ENCODE assay signal across 8 cellular contexts in genomic region chr12:6699989-6700645, GRCh38. TPM values are rescaled to one million over a fixed set of nuclear protein-coding genes. Genes with fewer than 3 reads are reported as not detected.
DNase-seq lines count a peak whose midpoint lies in the region; ATAC-seq and TF ChIP-seq lines count a peak whose summit lies in the region.
"Had no signal": no experiment of that assay in that cellular context is flagged by ENCODE, and none has a peak within 500 bp of the region (broad histone marks: within the 10 kb centered on the region; RNA-seq: fewer than 3 reads in every experiment).

No MANE protein-coding gene starts in this region.

- ATAC-seq in esophagus mucosa = peak; percentile 19
- ATAC-seq in omental fat pad (ENCODE audit: low FRiP score) = peak; percentile 24

- H3K18ac ChIP-seq in H9 (ENCODE audit: insufficient read length, low read depth, low read length) = no peak overlapping the region

- no peak overlapping the region for H2BK120ac ChIP-seq in H9 (ENCODE audit: low read depth, low read length, poor library complexity, severe bottlenecking)

- H3K27ac Mint-ChIP-seq in H9 = no peak overlapping the region
- no peak overlapping the region for H3K27ac Mint-ChIP-seq in activated CD4-positive, alpha-beta T cell treated with anti-CD3 and anti-CD28 coated beads, Interleukin-2, amount 10 ng/mL, durations not matched to agents 24 days and 14 days

- peaks cover 0 to 13% (median 5%) of the 10 kb centered on the region in 3 experiments for H3K36me3 Mint-ChIP-seq in H9 (ENCODE audit: insufficient read depth in 1 of 3, low read depth in 3 of 3)
- H3K36me3 Mint-ChIP-seq in activated CD4-positive, alpha-beta T cell treated with anti-CD3 and anti-CD28 coated beads, Interleukin-2, amount 10 ng/mL, durations not matched to agents 24 days and 14 days (ENCODE audit: low read depth) = no peaks in the 10 kb centered on the region

- H2AK5ac ChIP-seq in H9 (ENCODE audit: insufficient read length, low read length) = no peak overlapping the region

- no peak for TF ChIP-seq CTCF in H9 (conservative IDR thresholded peaks at IDR 0.05)
- TF ChIP-seq CTCF in omental fat pad (IDR thresholded peaks at IDR 0.05) = no peak

- H3K23me2 ChIP-seq in H9 (ENCODE audit: insufficient read length, low read depth, low read length, poor library complexity, severe bottlenecking) = peaks cover 17% of the 10 kb centered on the region

- H3K79me1 ChIP-seq in H9 (ENCODE audit: insufficient read depth, low read depth, low read length, poor library complexity, severe bottlenecking) = no peaks in the 10 kb centered on the region

- H4K5ac ChIP-seq in H9 (ENCODE audit: insufficient read length, low read depth, low read length) = no peak overlapping the region

- WGBS in H9 (ENCODE audit: extremely low coverage, insufficient read length, low lambda C conversion rate) = no CpG with 5 or more reads among the region's 65 CpGs

- no peak overlapping the region for H4K8ac ChIP-seq in H9 (replicated peaks; ENCODE audit: insufficient read length, low read depth, low read length)

- no peak overlapping the region for H2BK20ac ChIP-seq in H9 (ENCODE audit: low read depth, low read length, poor library complexity, severe bottlenecking)

- no peak overlapping the region for H4K91ac ChIP-seq in H9 (ENCODE audit: insufficient read length, low read depth, low read length)

- H2BK12ac ChIP-seq in H9 (ENCODE audit: insufficient read length, low read depth, low read length) = no peak overlapping the region

- H2BK5ac ChIP-seq in H9 (ENCODE audit: insufficient read length, low read length) = no peak overlapping the region

- no peak overlapping the region for H2AFZ ChIP-seq in H9 (ENCODE audit: low read length)

- H2BK15ac ChIP-seq in H9 (ENCODE audit: low read depth, low read length) = no peak overlapping the region

- H3K4ac ChIP-seq in H9 (ENCODE audit: low read depth, low read length) = no peak overlapping the region

- H4K20me1 ChIP-seq in H9 (ENCODE audit: control insufficient read depth, insufficient read depth, insufficient read length) = no peaks in the 10 kb centered on the region

- no peak overlapping the region for H3T11ph ChIP-seq in H9 (ENCODE audit: low read length)

- H3K56ac ChIP-seq in H9 (ENCODE audit: insufficient read length, low read depth, low read length) = no peak overlapping the region

- H3K27me3 Mint-ChIP-seq in H9 (ENCODE audit: low read depth) = peaks cover 64% of the 10 kb centered on the region
- H3K27me3 Mint-ChIP-seq in activated CD4-positive, alpha-beta T cell treated with anti-CD3 and anti-CD28 coated beads, Interleukin-2, amount 10 ng/mL, durations not matched to agents 24 days and 14 days = peaks cover 68% of the 10 kb centered on the region

- peak overlapping the region; percentile 79 for H3K4me2 ChIP-seq in H9 (ENCODE audit: insufficient read depth, insufficient read length, low read length)

- peaks cover 0 to 2% of the 10 kb centered on the region in 2 experiments; a peak in 2 of 5 replicates for H3K9me3 Mint-ChIP-seq in H9
- no peaks in the 10 kb centered on the region for H3K9me3 Mint-ChIP-seq in activated CD4-positive, alpha-beta T cell treated with anti-CD3 and anti-CD28 coated beads, Interleukin-2, amount 10 ng/mL, durations not matched to agents 24 days and 14 days

- H3K4me3 Mint-ChIP-seq in H9 = peak overlapping the region; percentile 74 to 92
- peak overlapping the region; percentile 70 for H3K4me3 Mint-ChIP-seq in activated CD4-positive, alpha-beta T cell treated with anti-CD3 and anti-CD28 coated beads, Interleukin-2, amount 10 ng/mL, durations not matched to agents 24 days and 14 days

- H3K4me1 ChIP-seq in H9 (ENCODE audit: insufficient read depth, low read length) = peaks cover 4% of the 10 kb centered on the region

- no peak overlapping the region for H3K27ac ChIP-seq in H9 (ENCODE audit: insufficient read length, low read depth, low read length)
- H3K27ac ChIP-seq: neutrophil had no signal

- no peaks in the 10 kb centered on the region for H3K79me2 ChIP-seq in H9 (ENCODE audit: insufficient read depth, low read length)

- peak overlapping the region; percentile 44; the same call in 1 of the 2 replicates for H3K14ac ChIP-seq in H9 (ENCODE audit: insufficient read depth, low read length)

- H3K23ac ChIP-seq in H9 (ENCODE audit: insufficient read length, low read depth, low read length) = no peak overlapping the region

- H3K9ac ChIP-seq in H9 (ENCODE audit: extremely low read depth, insufficient read length, low read length) = no peak overlapping the region

- H3K27me3 ChIP-seq in H9 (ENCODE audit: insufficient read depth, low read length) = peaks cover 3% of the 10 kb centered on the region; the same call in 1 of the 2 replicates

- peak; percentile 65 for DNase-seq in H9
- no peak for DNase-seq in activated CD4-positive, alpha-beta T cell treated with anti-CD3 and anti-CD28 coated beads, Interleukin-2, amount 10 ng/mL, durations not matched to agents 24 days and 14 days
- no peak for DNase-seq in omental fat pad (ENCODE audit: low spot score)
- DNase-seq in kidney glomerular epithelial cell (lab: John Stamatoyannopoulos, UW) = no peak
- no peak for DNase-seq in mucosa of gallbladder (ENCODE audit: low spot score)
- no peak for DNase-seq in epidermal melanocyte (ENCODE audit: insufficient read length, low spot score)

- intact Hi-C loops in activated CD4-positive, alpha-beta T cell treated with anti-CD3 and anti-CD28 coated beads, Interleukin-2, amount 10 ng/mL, durations not matched to agents 24 days and 14 days (cut with micrococcal nuclease) = no loop called here

- no peaks in the 10 kb centered on the region for H3K9me3 ChIP-seq in H9 (ENCODE audit: control insufficient read depth, low read depth, low read length)
- H3K9me3 ChIP-seq: neutrophil had no signal

- H3K4me1 Mint-ChIP-seq in H9 = peaks cover 23 to 27% of the 10 kb centered on the region in 2 experiments
- peaks cover 20% of the 10 kb centered on the region for H3K4me1 Mint-ChIP-seq in activated CD4-positive, alpha-beta T cell treated with anti-CD3 and anti-CD28 coated beads, Interleukin-2, amount 10 ng/mL, durations not matched to agents 24 days and 14 days

RNA-seq across cellular contexts. Expression of gene PIANP, which starts 0.5 kb away (rescaled TPM):
- 5.2 and 6.6 TPM in 2 replicates for total RNA-seq in H9 (2021)
- total RNA-seq in activated CD4-positive, alpha-beta T cell treated with anti-CD3 and anti-CD28 coated beads, Interleukin-2, amount 10 ng/mL, durations not matched to agents 24 days and 14 days = 0.09 TPM in 1 of 2 replicates, not detected in the other
- not detected for total RNA-seq in esophagus mucosa
- not detected for total RNA-seq in omental fat pad
- total RNA-seq in mucosa of gallbladder = 5.0 TPM

RNA-seq across cellular contexts. Expression of gene ZNF384, which starts 10.9 kb away (rescaled TPM):
- total RNA-seq in H9 (2021) (83.5 and 88.0 TPM in 2 replicates), esophagus mucosa (22.8 TPM), omental fat pad (10 to 100 TPM; 28.1 to 36.7 (median 34.6) TPM), mucosa of gallbladder (60.6 TPM)
- total RNA-seq in activated CD4-positive, alpha-beta T cell treated with anti-CD3 and anti-CD28 coated beads, Interleukin-2, amount 10 ng/mL, durations not matched to agents 24 days and 14 days = 83.6 and 84.4 TPM in 2 replicates

RNA-seq across cellular contexts. Expression of gene COPS7A, which starts 23.7 kb away (rescaled TPM):
- 34.2 and 35.9 TPM in 2 replicates for total RNA-seq in H9 (2021)
- total RNA-seq in activated CD4-positive, alpha-beta T cell treated with anti-CD3 and anti-CD28 coated beads, Interleukin-2, amount 10 ng/mL, durations not matched to agents 24 days and 14 days = 39.5 and 44.8 TPM in 2 replicates
- total RNA-seq in esophagus mucosa = 54.3 TPM
- 10 to 100 TPM; 51.2 to 64.0 (median 62.7) TPM for total RNA-seq in omental fat pad
- 61.4 TPM for total RNA-seq in mucosa of gallbladder

RNA-seq across cellular contexts. Expression of gene ING4, which starts 37.2 kb away (rescaled TPM):
- total RNA-seq in H9 (2021) (20.1 TPM in 2 replicates), esophagus mucosa (15.4 TPM), omental fat pad (10 to 100 TPM in 3 of 4 donors, 1 to 10 TPM in 1; 9.7 to 48.7 (median 24.8) TPM), mucosa of gallbladder (58.0 TPM)
- total RNA-seq in activated CD4-positive, alpha-beta T cell treated with anti-CD3 and anti-CD28 coated beads, Interleukin-2, amount 10 ng/mL, durations not matched to agents 24 days and 14 days = 13.7 and 15.8 TPM in 2 replicates

RNA-seq across cellular contexts. Expression of gene MLF2, which starts 52.8 kb away (rescaled TPM):
- total RNA-seq in H9 (2021) (244 and 258 TPM in 2 replicates), esophagus mucosa (122 TPM), omental fat pad (100 to 1,000 TPM; 127 to 150 (median 129) TPM), mucosa of gallbladder (175 TPM)
- total RNA-seq in activated CD4-positive, alpha-beta T cell treated with anti-CD3 and anti-CD28 coated beads, Interleukin-2, amount 10 ng/mL, durations not matched to agents 24 days and 14 days = 163 and 180 TPM in 2 replicates
